Comparison of ENCODE assay signal across 18 cellular contexts in the genomic region with DNA sequence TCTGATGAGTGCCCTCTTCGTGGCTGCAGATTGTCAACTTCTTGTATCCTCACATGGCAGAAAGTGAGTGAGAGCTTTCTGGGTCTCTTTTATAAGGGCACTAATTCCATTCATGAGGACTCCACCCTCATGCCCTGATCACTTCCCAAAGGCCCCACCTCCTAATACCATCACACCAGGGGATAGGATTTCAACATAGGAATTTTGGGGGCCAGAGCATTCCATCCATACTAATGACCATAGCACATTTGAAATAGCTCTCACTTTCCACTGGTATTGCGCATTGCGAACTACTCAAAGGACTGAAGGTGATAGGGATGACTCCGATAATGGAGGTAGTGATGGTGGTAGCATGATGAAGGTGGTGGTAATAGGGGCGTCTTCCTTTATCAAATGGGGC.
DNase-seq lines count a peak whose midpoint lies in the region; ATAC-seq, FAIRE-seq and TF ChIP-seq lines count a peak whose summit lies in the region.
"Had no signal": no experiment of that assay in that cellular context is flagged by ENCODE, and none has a peak within 500 bp of the region (broad histone marks: within the 10 kb centered on the region; RNA-seq: fewer than 3 reads in every experiment).

No MANE protein-coding gene starts in this region.

- TF ChIP-seq POLR2A in H1 (IDR thresholded peaks at IDR 0.05; ENCODE audit: control extremely low read depth in 1 of 2, low read depth in 2 of 2, low read length in 2 of 2), result no peak

- TF ChIP-seq EP300 in H1 (IDR thresholded peaks at IDR 0.05; ENCODE audit: borderline replicate concordance in 1 of 2, low read depth in 2 of 2, low read length in 2 of 2), result no peak

- POLR2A ChIA-PET in H1 (lab: Charles Lee; ENCODE audit: partially characterized antibody), result interaction anchor here (0.8 to 1.5 kb wide), 2 partner anchors 8 to 30 kb away, joined by 3 read pairs; no protein-coding TSS in a partner anchor

- H4K12ac ChIP-seq in trophoblast cell (ENCODE audit: low read depth, low read length), result no peak overlapping the region

- intact Hi-C loops in aorta (cut with DNase I), result no loop called here
- intact Hi-C loops in pancreas (cut with DNase I), result no loop called here

- no peaks in the 10 kb centered on the region for H3K27me3 ChIP-seq in GM23338 (ENCODE audit: insufficient read depth)
- no peaks in the 10 kb centered on the region for H3K27me3 ChIP-seq in H1 (replicated peaks in 1 of 4; ENCODE audit: control insufficient read depth in 3 of 4, extremely low read depth in 1 of 4, insufficient read depth in 3 of 4, low read length in 3 of 4)
- H3K27me3 ChIP-seq in trophoblast cell (ENCODE audit: insufficient read depth, low read length), result no peaks in the 10 kb centered on the region
- H3K27me3 ChIP-seq in aorta (ENCODE audit: control insufficient read depth in 1 of 2, insufficient read depth in 2 of 2, low read length in 1 of 2), result no peaks in the 10 kb centered on the region
- no peaks in the 10 kb centered on the region for H3K27me3 ChIP-seq in pancreas
- H3K27me3 ChIP-seq: BE2C had no signal

- no peaks in the 10 kb centered on the region for H3K9me3 ChIP-seq in H1 (ENCODE audit: insufficient read depth in 2 of 2, low read depth in 1 of 2, low read length in 1 of 2)
- H3K9me3 ChIP-seq in trophoblast cell (ENCODE audit: insufficient read depth, low read depth, low read length), result no peaks in the 10 kb centered on the region
- no peaks in the 10 kb centered on the region for H3K9me3 ChIP-seq in aorta (ENCODE audit: control insufficient read depth, low read length)
- H3K9me3 ChIP-seq in pancreas, result no peaks in the 10 kb centered on the region
- H3K9me3 ChIP-seq: A549, BE2C had no signal

- peaks cover 25% of the 10 kb centered on the region for H3K36me3 Mint-ChIP-seq in GM23338 (ENCODE audit: low read depth)
- H3K36me3 Mint-ChIP-seq: CD14-positive monocyte; CD8-positive, alpha-beta T cell had no signal

- peaks cover 30% of the 10 kb centered on the region for H3K4me1 Mint-ChIP-seq in GM23338
- H3K4me1 Mint-ChIP-seq: IgD-negative memory B cell had no signal

- H4K91ac ChIP-seq in H1 (replicated peaks; ENCODE audit: insufficient read length, low read length) (no peak overlapping the region), trophoblast cell (ENCODE audit: low read depth, low read length) (no peak overlapping the region)

- H3K4me3 Mint-ChIP-seq in GM23338, result no peak overlapping the region
- H3K4me3 Mint-ChIP-seq: CD14-positive monocyte; CD8-positive, alpha-beta T cell; IgD-negative memory B cell had no signal

- H3K23me2 ChIP-seq in H1 (ENCODE audit: low read depth, low read length), result no peaks in the 10 kb centered on the region

- H3K9ac ChIP-seq in H1 (replicated peaks in 1 of 4; ENCODE audit: extremely low read depth in 1 of 4, low read depth in 3 of 4, low read length in 3 of 4) (no peak overlapping the region), trophoblast cell (ENCODE audit: low read length) (no peak overlapping the region)

- no peak overlapping the region for H4K5ac ChIP-seq in H1 (ENCODE audit: insufficient read length, low read depth, low read length)

- H2BK5ac ChIP-seq in H1 (ENCODE audit: low read depth, low read length), result no peak overlapping the region
- no peak overlapping the region for H2BK5ac ChIP-seq in trophoblast cell (ENCODE audit: low read depth, low read length, poor library complexity)

- ATAC-seq in GM23338 (peak; percentile 28; the same call in 2 of the 3 replicates), aorta (ENCODE audit: low FRiP score) (no peak), pancreas (no peak)
- ATAC-seq: A549; CD8-positive, alpha-beta T cell had no signal

- no peaks in the 10 kb centered on the region for H3K27me3 Mint-ChIP-seq in GM23338 (ENCODE audit: insufficient read depth, low read depth, poor library complexity)
- H3K27me3 Mint-ChIP-seq: IgD-negative memory B cell had no signal

- H3K23ac ChIP-seq in H1 (ENCODE audit: insufficient read length) (no peak overlapping the region), trophoblast cell (ENCODE audit: low read length) (no peak overlapping the region)

- H2BK20ac ChIP-seq in H1 (ENCODE audit: low read length), result no peak overlapping the region

- peak; percentile 29 for DNase-seq in GM23338 (ENCODE audit: low spot score)
- no peak for DNase-seq in H1 (ENCODE audit: low read depth in 1 of 2, low spot score in 2 of 2)
- peak; percentile 57 to 74 for DNase-seq in trophoblast cell
- DNase-seq in aorta, result no peak
- no peak for DNase-seq in effector CD8-positive, alpha-beta T cell (lab: John Stamatoyannopoulos, UW)
- DNase-seq in pancreas, result no peak
- DNase-seq: BE2C; CD8-positive, alpha-beta T cell; COR-L47; DMS153; DMS79 treated with DMSO at 0.1 percent for 48 hours; GF-D8 had no signal

- TF ChIP-seq CTCF in GM23338 (conservative IDR thresholded peaks at IDR 0.05; ENCODE audit: low read depth in 2 of 2) (no peak), H1 (IDR thresholded peaks at IDR 0.05; ENCODE audit: control extremely low read depth in 1 of 3, insufficient read depth in 1 of 3, low read depth in 1 of 3, low read length in 3 of 3) (no peak), pancreas (IDR thresholded peaks at IDR 0.05) (no peak)

- no peaks in the 10 kb centered on the region for H3F3A ChIP-seq in GM23338 (replicated peaks; ENCODE audit: low read depth)

- H2AK5ac ChIP-seq in H1 (ENCODE audit: low read depth, low read length) (no peak overlapping the region), trophoblast cell (ENCODE audit: low read length) (no peak overlapping the region)

- CTCF ChIA-PET in H1 (lab: Charles Lee; ENCODE audit: partially characterized antibody), result interaction anchor here (1.1 to 2.4 kb wide), 4 partner anchors 8 to 18 kb away, joined by 3 to 10 read pairs (median 4); no protein-coding TSS in a partner anchor

- H3K27ac ChIP-seq in GM23338 (ENCODE audit: low read depth) (no peak overlapping the region), H1 (ENCODE audit: low read depth, low read length) (no peak overlapping the region), trophoblast cell (ENCODE audit: low read depth, low read length) (no peak overlapping the region), aorta (ENCODE audit: low read depth in 1 of 2, low read length in 2 of 2) (no peak overlapping the region), pancreas (no peak overlapping the region)
- H3K27ac ChIP-seq: A549 had no signal

- no peak overlapping the region for H3K4ac ChIP-seq in H1 (replicated peaks; ENCODE audit: insufficient read length, low read depth, low read length)
- no peak overlapping the region for H3K4ac ChIP-seq in trophoblast cell (ENCODE audit: low read depth, low read length)

- H3K27ac Mint-ChIP-seq in GM23338, result no peak overlapping the region
- H3K27ac Mint-ChIP-seq: CD14-positive monocyte; CD8-positive, alpha-beta T cell; IgD-negative memory B cell had no signal

- H3K9me2 ChIP-seq in GM23338 (ENCODE audit: insufficient read depth), result peaks cover 6% of the 10 kb centered on the region; the same call in 1 of the 2 replicates

- no peak overlapping the region for H3K14ac ChIP-seq in H1 (ENCODE audit: insufficient read length)
- no peak overlapping the region for H3K14ac ChIP-seq in trophoblast cell (ENCODE audit: low read length)

- H3K4me1 ChIP-seq in GM23338 (ENCODE audit: insufficient read depth) (peaks cover 20% of the 10 kb centered on the region), H1 (replicated peaks in 1 of 4; ENCODE audit: control insufficient read depth in 3 of 4, insufficient read depth in 4 of 4, low read length in 3 of 4) (peaks cover 0 to 2% (median 0%) of the 10 kb centered on the region in 4 experiments; a peak in 2 of 7 replicates), trophoblast cell (ENCODE audit: control insufficient read depth in 1 of 2, insufficient read depth in 2 of 2, low read length in 2 of 2) (peaks cover 2 to 13% of the 10 kb centered on the region in 2 experiments), aorta (ENCODE audit: control insufficient read depth in 1 of 2, insufficient read depth in 2 of 2, low read length in 2 of 2) (no peaks in the 10 kb centered on the region), pancreas (no peaks in the 10 kb centered on the region)
- H3K4me1 ChIP-seq: A549 had no signal

- TF ChIP-seq RAD21 in H1 (IDR thresholded peaks at IDR 0.05 in 1 of 2, conservative IDR thresholded peaks at IDR 0.05 in 1 of 2; ENCODE audit: low read depth in 2 of 2, low read length in 2 of 2), result no peak

- H2BK120ac ChIP-seq in H1 (replicated peaks; ENCODE audit: low read depth, low read length) (no peak overlapping the region), trophoblast cell (ENCODE audit: insufficient read depth, low read length, poor library complexity) (no peak overlapping the region)

- H3K36me3 ChIP-seq in GM23338 (ENCODE audit: insufficient read depth) (no peaks in the 10 kb centered on the region), H1 (ENCODE audit: control insufficient read depth in 2 of 4, insufficient read depth in 4 of 4, low read length in 3 of 4) (peaks cover 0 to 5% (median 0%) of the 10 kb centered on the region in 4 experiments; a peak in 3 of 8 replicates), trophoblast cell (ENCODE audit: control insufficient read depth in 1 of 2, insufficient read depth in 2 of 2, low read length in 2 of 2) (no peaks in the 10 kb centered on the region), aorta (ENCODE audit: control insufficient read depth in 1 of 2, insufficient read depth in 2 of 2, low read length in 1 of 2) (no peaks in the 10 kb centered on the region), pancreas (no peaks in the 10 kb centered on the region)
- H3K36me3 ChIP-seq: BE2C had no signal

- peaks cover 31% of the 10 kb centered on the region for H3K79me2 ChIP-seq in GM23338 (replicated peaks; ENCODE audit: insufficient read depth)
- H3K79me2 ChIP-seq in H1 (ENCODE audit: control insufficient read depth in 1 of 2, insufficient read depth in 2 of 2, low read length in 2 of 2), result peaks cover 0 to 37% of the 10 kb centered on the region in 2 experiments; a peak in 2 of 4 replicates
- no peaks in the 10 kb centered on the region for H3K79me2 ChIP-seq in trophoblast cell (ENCODE audit: control insufficient read depth, insufficient read depth, low read length, poor library complexity)

- peaks cover 4% of the 10 kb centered on the region; the same call in 2 of the 3 replicates for H3K9me3 Mint-ChIP-seq in GM23338

- H4K8ac ChIP-seq in H1 (ENCODE audit: extremely low read depth, insufficient read depth, low read length) (no peak overlapping the region), trophoblast cell (ENCODE audit: low read depth, low read length) (no peak overlapping the region)

- H3K4me2 ChIP-seq in GM23338 (no peak overlapping the region), H1 (ENCODE audit: insufficient read depth in 1 of 2, low read depth in 2 of 2, low read length in 2 of 2) (no peak overlapping the region), trophoblast cell (ENCODE audit: low read length) (no peak overlapping the region)
- H3K4me2 ChIP-seq: A549 had no signal

- H3K79me1 ChIP-seq in H1 (ENCODE audit: low read depth, low read length) (no peaks in the 10 kb centered on the region), trophoblast cell (ENCODE audit: low read length) (peaks cover 4% of the 10 kb centered on the region)

- H2AFZ ChIP-seq in GM23338, result no peak overlapping the region
- no peak overlapping the region for H2AFZ ChIP-seq in H1 (ENCODE audit: low read length)
- H2AFZ ChIP-seq in trophoblast cell (ENCODE audit: insufficient read depth, low read length, poor library complexity), result no peak overlapping the region

- 94% methylated on average over 5 of the region's 5 CpGs; no CpG with 5 or more reads in 1 of the 2 experiments for WGBS in H1 (ENCODE audit: extremely low coverage in 1 of 2, insufficient coverage in 1 of 2, insufficient read length in 1 of 2, insufficient replicate concordance in 2 of 2, low coverage in 1 of 2, low lambda C conversion rate in 2 of 2, missing lambda C conversion rate in 1 of 2), 2 experiments
- no CpG with 5 or more reads among the region's 5 CpGs for WGBS in trophoblast cell (ENCODE audit: extremely low coverage, insufficient coverage, insufficient read length)
- 92 to 99% methylated on average over 5 of the region's 5 CpGs for WGBS in aorta, 2 donors
- WGBS in pancreas, 2 donors, result 91 to 94% methylated on average over 5 of the region's 5 CpGs

- no peak overlapping the region for H3K18ac ChIP-seq in H1 (ENCODE audit: extremely low read depth, low read length)
- H3K18ac ChIP-seq in trophoblast cell (ENCODE audit: low read length), result no peak overlapping the region

- H3K56ac ChIP-seq in H1 (replicated peaks; ENCODE audit: insufficient read length, low read depth, low read length), result no peak overlapping the region

- no peaks in the 10 kb centered on the region; the same call in 1 of the 2 replicates for H4K20me1 ChIP-seq in GM23338 (replicated peaks; ENCODE audit: insufficient read depth)
- no peaks in the 10 kb centered on the region for H4K20me1 ChIP-seq in H1 (replicated peaks in 1 of 2; ENCODE audit: control insufficient read depth in 1 of 2, insufficient read depth in 2 of 2, low read length in 2 of 2)

- no peak overlapping the region for H3K4me3 ChIP-seq in GM23338
- no peak overlapping the region for H3K4me3 ChIP-seq in H1 (ENCODE audit: extremely low read depth in 1 of 4, insufficient read depth in 2 of 4, low read depth in 3 of 4, low read length in 4 of 4)
- H3K4me3 ChIP-seq in trophoblast cell (ENCODE audit: low read depth, low read length), result no peak overlapping the region
- no peak overlapping the region for H3K4me3 ChIP-seq in aorta (ENCODE audit: low read length in 2 of 2)
- no peak overlapping the region for H3K4me3 ChIP-seq in pancreas
- H3K4me3 ChIP-seq: A549 had no signal

- H2BK15ac ChIP-seq in H1 (ENCODE audit: low read length), result no peak overlapping the region

- FAIRE-seq in H1 (lab: Jason Lieb, UNC) (peak; percentile 13), pancreas (lab: Jason Lieb, UNC) (no peak)
- FAIRE-seq: A549, D721Med, GM19239, H54 had no signal

- no peak overlapping the region for H2BK12ac ChIP-seq in H1 (ENCODE audit: low read depth, low read length)
- no peak overlapping the region for H2BK12ac ChIP-seq in trophoblast cell (ENCODE audit: low read length)

Comparison
In these comparisons a context has a peak if more than half of its experiments do, and no peak if none do; other contexts are left out.
1. DNase-seq: peak in GM23338 (single experiment) and trophoblast cell (2 of 2); none in H1 (0 of 2), aorta (0 of 2), effector CD8-positive, alpha-beta T cell (single experiment) and pancreas (0 of 6).